ENCODE assay signal across 13 cellular contexts in the genomic region with DNA sequence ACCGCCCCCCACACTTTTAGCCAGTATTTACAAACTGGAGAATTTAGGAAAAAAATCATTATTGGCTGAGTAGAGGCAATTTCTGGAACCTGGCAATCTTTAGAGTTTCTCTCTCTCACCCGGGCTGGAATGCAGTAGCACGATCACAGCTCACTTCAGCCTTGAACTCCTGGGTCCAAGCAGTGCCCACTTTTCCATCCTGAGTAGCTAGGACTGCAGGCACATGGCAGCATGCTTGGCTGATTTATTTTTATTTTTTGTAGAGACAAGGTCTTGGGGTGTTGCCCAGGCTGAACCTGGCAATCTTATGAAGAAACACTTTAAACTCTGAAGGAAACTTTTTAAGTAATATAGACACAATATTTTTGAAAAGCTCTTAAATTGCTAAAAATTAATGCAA.
DNase-seq lines count a peak whose midpoint lies in the region; ATAC-seq and TF ChIP-seq lines count a peak whose summit lies in the region.
"Had no signal": no experiment of that assay in that cellular context is flagged by ENCODE, and none has a peak within 500 bp of the region (broad histone marks: within the 10 kb centered on the region; RNA-seq: fewer than 3 reads in every experiment).

No MANE protein-coding gene starts in this region.

- no peaks in the 10 kb centered on the region for H3K9me3 Mint-ChIP-seq in MCF 10A (ENCODE audit: unreplicated experiment)

- no peak for TF ChIP-seq EP300 in gastroesophageal sphincter (IDR thresholded peaks at IDR 0.05)

- DNase-seq in breast epithelium (ENCODE audit: low spot score in 2 of 2), result no peak
- no peak for DNase-seq in MCF 10A (ENCODE audit: unreplicated experiment)
- no peak for DNase-seq in psoas muscle
- no peak for DNase-seq in uterus
- no peak for DNase-seq in NCI-H82 treated with DMSO at 0.1 percent for 48 hours (lab: John Stamatoyannopoulos, UW; ENCODE audit: unreplicated experiment)
- DNase-seq in DMS79 (lab: John Stamatoyannopoulos, UW), result no peak
- DNase-seq in DMS79 treated with DMSO at 0.1 percent for 48 hours (lab: John Stamatoyannopoulos, UW), result no peak
- DNase-seq: GOT3; NCI-H2029 treated with DMSO at 0.1 percent for 48 hours; stimulated activated CD4-positive, alpha-beta T cell treated with anti-CD3 and anti-CD28 coated beads, Interleukin-4, amount 100 ng/mL, for 24 hours; stimulated activated naive CD4-positive, alpha-beta T cell treated with Interleukin-2 at 50 U/mL for 16 hours had no signal

- 12 to 32% methylated on average over 3 of the region's 3 CpGs for WGBS in gastroesophageal sphincter (ENCODE audit: low coverage in 1 of 2), 2 donors
- WGBS in psoas muscle, 3 donors, result 10 to 25% (median 22%) methylated on average over 3 of the region's 3 CpGs

- peak overlapping the region; percentile 31 to 74 for H3K27ac ChIP-seq in breast epithelium
- peak overlapping the region; percentile 73 to 76 (median 74) for H3K27ac ChIP-seq in gastroesophageal sphincter
- peak overlapping the region; percentile 87 for H3K27ac ChIP-seq in psoas muscle
- peak overlapping the region; percentile 77 to 80 for H3K27ac ChIP-seq in uterus

- H3K36me3 ChIP-seq in breast epithelium (no peaks in the 10 kb centered on the region), gastroesophageal sphincter (peaks cover 0 to 3% of the 10 kb centered on the region in 2 donors), psoas muscle (ENCODE audit: insufficient read depth in 1 of 2, low read depth in 1 of 2) (peaks cover 0 to 8% of the 10 kb centered on the region in 2 donors), uterus (no peaks in the 10 kb centered on the region)

- POLR2A ChIA-PET in MCF 10A (lab: Yijun Ruan, JAX), result interaction anchor here (0.9 to 1.3 kb wide), 5 partner anchors 11 to 133 kb away, joined by 3 to 5 read pairs (median 4); no protein-coding TSS in a partner anchor

- no peaks in the 10 kb centered on the region for H3K9me3 ChIP-seq in breast epithelium
- no peaks in the 10 kb centered on the region for H3K9me3 ChIP-seq in gastroesophageal sphincter
- H3K9me3 ChIP-seq in psoas muscle, result no peaks in the 10 kb centered on the region
- no peaks in the 10 kb centered on the region for H3K9me3 ChIP-seq in uterus

- H3K4me3 ChIP-seq in breast epithelium, result peak overlapping the region in 1 of 3 donors; percentile 6
- no peak overlapping the region for H3K4me3 ChIP-seq in gastroesophageal sphincter
- peak overlapping the region; percentile 37 for H3K4me3 ChIP-seq in psoas muscle
- H3K4me3 ChIP-seq in uterus, result no peak overlapping the region

- H3K27me3 Mint-ChIP-seq in MCF 10A (ENCODE audit: insufficient read depth, unreplicated experiment), result no peaks in the 10 kb centered on the region

- CTCF ChIA-PET in MCF 10A (lab: Yijun Ruan, JAX), result interaction anchor here (1.0 kb wide), 1 partner anchor 12 kb away, joined by 3 read pairs; no protein-coding TSS in a partner anchor

- no TSS peak for BruUV-seq in MCF 10A (replicated peaks; lab: Mats Ljungman, UMichigan)

- TF ChIP-seq POLR2A in breast epithelium (IDR thresholded peaks at IDR 0.05) (no peak), gastroesophageal sphincter (IDR thresholded peaks at IDR 0.05) (no peak), uterus (IDR thresholded peaks at IDR 0.05) (no peak)

- intact Hi-C loops in breast epithelium (cut with DNase I; ENCODE audit: low total_unique reads) (no loop called here), MCF 10A (cut with micrococcal nuclease) (no loop called here), psoas muscle (cut with DNase I) (no loop called here), uterus (cut with DNase I; ENCODE audit: low total_unique reads) (no loop called here)

- peaks cover 39% of the 10 kb centered on the region for H3K36me3 Mint-ChIP-seq in MCF 10A (ENCODE audit: insufficient read depth, unreplicated experiment)

- H3K4me1 Mint-ChIP-seq in MCF 10A (ENCODE audit: insufficient read depth, unreplicated experiment), result peaks cover 44% of the 10 kb centered on the region

- peaks cover 0 to 30% of the 10 kb centered on the region in 2 donors for H3K4me1 ChIP-seq in breast epithelium
- peaks cover 42 to 100% (median 59%) of the 10 kb centered on the region in 3 donors for H3K4me1 ChIP-seq in gastroesophageal sphincter
- peaks cover 87% of the 10 kb centered on the region for H3K4me1 ChIP-seq in psoas muscle
- H3K4me1 ChIP-seq in uterus, result peaks cover 12 to 40% of the 10 kb centered on the region in 2 donors

- H3K27me3 ChIP-seq in breast epithelium (no peaks in the 10 kb centered on the region), gastroesophageal sphincter (no peaks in the 10 kb centered on the region), psoas muscle (ENCODE audit: insufficient read depth in 3 of 3, low read length in 2 of 3) (no peaks in the 10 kb centered on the region), uterus (no peaks in the 10 kb centered on the region)

- H3K27ac Mint-ChIP-seq in MCF 10A (ENCODE audit: low read depth, unreplicated experiment), result no peak overlapping the region

- ATAC-seq in gastroesophageal sphincter (peak; percentile 34), psoas muscle (peak; percentile 29 to 50 (median 36))
- ATAC-seq: activated naive CD4-positive, alpha-beta T cell treated with anti-CD3 and anti-CD28 coated beads, Interleukin-2, amount 50 U/mL, for 72 hours had no signal

- no peak for TF ChIP-seq CTCF in breast epithelium (IDR thresholded peaks at IDR 0.05)
- no peak for TF ChIP-seq CTCF in MCF 10A (IDR thresholded peaks at IDR 0.05; ENCODE audit: unreplicated experiment)
- TF ChIP-seq CTCF in gastroesophageal sphincter (IDR thresholded peaks at IDR 0.05), result no peak
- no peak for TF ChIP-seq CTCF in psoas muscle (IDR thresholded peaks at IDR 0.05)
- TF ChIP-seq CTCF in uterus (IDR thresholded peaks at IDR 0.05), result no peak

- H3K4me3 Mint-ChIP-seq in MCF 10A (ENCODE audit: unreplicated experiment), result no peak overlapping the region
